11 cellular contexts compared by ENCODE assay signal in genomic region chr19:45913874-45914830, GRCh38. TPM values are rescaled to one million over a fixed set of nuclear protein-coding genes. Genes with fewer than 3 reads are reported as not detected.
DNase-seq lines count a peak whose midpoint lies in the region; ATAC-seq, FAIRE-seq and TF ChIP-seq lines count a peak whose summit lies in the region.
"Had no signal": no experiment of that assay in that cellular context is flagged by ENCODE, and none has a peak within 500 bp of the region (broad histone marks: within the 10 kb centered on the region; RNA-seq: fewer than 3 reads in every experiment).

TSS of gene NANOS2 (minus strand) at chr19:45914778. CDS start at chr19:45914693, 85 bp downstream.

- H3K36me3 Mint-ChIP-seq in GM23338 (ENCODE audit: low read depth) (no peaks in the 10 kb centered on the region; the same call in 2 of the 3 replicates), natural killer cell (no peaks in the 10 kb centered on the region)

- no peak within 1 kb of the TSS for H3K4me2 ChIP-seq in GM23338

- no peaks in the 10 kb centered on the region for H3K36me3 ChIP-seq in GM23338 (ENCODE audit: insufficient read depth)

- no peaks in the 10 kb centered on the region for H3K9me2 ChIP-seq in GM23338 (ENCODE audit: insufficient read depth)

- H3K27me3 Mint-ChIP-seq in GM23338 (ENCODE audit: insufficient read depth, low read depth, poor library complexity), result peaks cover 17% of the 10 kb centered on the region
- peaks cover 24% of the 10 kb centered on the region in 2 donors for H3K27me3 Mint-ChIP-seq in natural killer cell (ENCODE audit: low read depth in 2 of 2)

- peak within 1 kb of the TSS; percentile 81; the same call in 1 of the 2 replicates for H2AFZ ChIP-seq in GM23338

- H3K79me2 ChIP-seq in GM23338 (replicated peaks; ENCODE audit: insufficient read depth), result no peaks in the 10 kb centered on the region

- H3K4me1 Mint-ChIP-seq in GM23338 (no peaks in the 10 kb centered on the region; the same call in 2 of the 3 replicates), natural killer cell (no peaks in the 10 kb centered on the region)

- no peaks in the 10 kb centered on the region for H4K20me1 ChIP-seq in GM23338 (replicated peaks; ENCODE audit: insufficient read depth)

- H3F3A ChIP-seq in GM23338 (replicated peaks; ENCODE audit: low read depth), result 0 out of 2 replicates have a peak, but pooled peaks cover 4% of the 10 kb centered on the region

- no peak within 1 kb of the TSS; the same call in 2 of the 3 replicates for H3K4me3 Mint-ChIP-seq in GM23338
- H3K4me3 Mint-ChIP-seq in natural killer cell, result no peak within 1 kb of the TSS
- H3K4me3 Mint-ChIP-seq: stimulated activated naive CD8-positive, alpha-beta T cell treated with anti-CD3 and anti-CD28 coated beads, Interleukin-15, Interleukin-2, amounts not matched to agents 100 ng/mL and 50 ng/mL, for 24 hours had no signal

- no peak for DNase-seq in D721Med (ENCODE audit: insufficient read length, low spot score)
- DNase-seq in GM23338 (ENCODE audit: low spot score), result peak; percentile 98
- peak; percentile 44 for DNase-seq in UCSD-AML1 (lab: John Stamatoyannopoulos, UW; ENCODE audit: unreplicated experiment)
- peak; percentile 56 for DNase-seq in iPS DF 4.7 (ENCODE audit: extremely low read depth, low spot score)
- no peak for DNase-seq in kidney glomerular epithelial cell (lab: John Stamatoyannopoulos, UW)
- DNase-seq in natural killer cell, result no peak
- DNase-seq in GM03348 (ENCODE audit: low spot score), result no peak
- DNase-seq in cortex of kidney (lab: John Stamatoyannopoulos, UW), result no peak
- DNase-seq: midbrain, NCI-H1092 treated with DMSO at 0.1 percent for 48 hours had no signal

- FAIRE-seq in D721Med (lab: Jason Lieb, UNC), result no peak

- no peak within 1 kb of the TSS for H3K27ac ChIP-seq in GM23338 (ENCODE audit: low read depth)

- H3K9me3 Mint-ChIP-seq in GM23338, result no peaks in the 10 kb centered on the region; the same call in 2 of the 3 replicates
- H3K9me3 Mint-ChIP-seq in natural killer cell, result no peaks in the 10 kb centered on the region
- H3K9me3 Mint-ChIP-seq: stimulated activated naive CD8-positive, alpha-beta T cell treated with anti-CD3 and anti-CD28 coated beads, Interleukin-15, Interleukin-2, amounts not matched to agents 100 ng/mL and 50 ng/mL, for 24 hours had no signal

- no peaks in the 10 kb centered on the region for H3K27me3 ChIP-seq in GM23338 (ENCODE audit: insufficient read depth)

- no peaks in the 10 kb centered on the region for H3K4me1 ChIP-seq in GM23338 (ENCODE audit: insufficient read depth)

- TF ChIP-seq CTCF in D721Med (IDR thresholded peaks at IDR 0.05; ENCODE audit: insufficient read depth, missing control alignments) (peak; percentile 20), GM23338 (conservative IDR thresholded peaks at IDR 0.05; ENCODE audit: low read depth in 2 of 2) (peak; percentile 71 to 94), natural killer cell (IDR thresholded peaks at IDR 0.05) (no peak)

- ATAC-seq in GM23338 (peak; percentile 98), natural killer cell (no peak)

- no peak within 1 kb of the TSS for H3K27ac Mint-ChIP-seq in GM23338
- no peak within 1 kb of the TSS for H3K27ac Mint-ChIP-seq in natural killer cell
- H3K27ac Mint-ChIP-seq: stimulated activated naive CD8-positive, alpha-beta T cell treated with anti-CD3 and anti-CD28 coated beads, Interleukin-15, Interleukin-2, amounts not matched to agents 100 ng/mL and 50 ng/mL, for 24 hours had no signal

- H3K4me3 ChIP-seq in GM23338, result no peak within 1 kb of the TSS

- intact Hi-C loops in natural killer cell (cut with micrococcal nuclease), result no loop called here

TF ChIP-seq in GM23338, 12 proteins besides CTCF, POLR2A, EP300 and RAD21:
- TF ChIP-seq EZH2 (IDR thresholded peaks at IDR 0.05; ENCODE audit: low read depth, unreplicated experiment) (no peak), CREB1 (CRISPR knock-in tag; IDR thresholded peaks at IDR 0.05; ENCODE audit: low read depth) (0 out of 2 replicates have a peak, but pooled peaks have one; percentile 12)

RNA-seq across cellular contexts. Expression of gene NANOS2, which starts in this region (rescaled TPM):
- total RNA-seq in GM23338 (2014; rRNA removed; shearing (Covaris generic)), result 0.14 TPM in 1 of 2 replicates, not detected in the other
- polyA plus RNA-seq in GM23338 (2016; fragmentation: Nextera tagmentation; extraction: Ambion mirVana), result 0.11 TPM in 1 of 2 replicates, not detected in the other
- total RNA-seq in natural killer cell, result not detected

Comparison
In these comparisons a context has a peak if more than half of its experiments do, and no peak if none do; other contexts are left out.
1. Peak in DNase-seq and ATAC-seq in GM23338; RNA of the gene not detected or under 1 TPM.
2. DNase-seq: peak in UCSD-AML1 (single experiment) and iPS DF 4.7 (single experiment); none in D721Med (single experiment), kidney glomerular epithelial cell (single experiment), natural killer cell (single experiment), GM03348 (single experiment) and cortex of kidney (single experiment).